Comparison of ENCODE assay signal across 13 cellular contexts in genomic region chr4:110808371-110808878, GRCh38.
DNase-seq lines count a peak whose midpoint lies in the region; ATAC-seq and TF ChIP-seq lines count a peak whose summit lies in the region.
"Had no signal": no experiment of that assay in that cellular context is flagged by ENCODE, and none has a peak within 500 bp of the region (broad histone marks: within the 10 kb centered on the region; RNA-seq: fewer than 3 reads in every experiment).

No MANE protein-coding gene starts in this region.

- H3K4me3 Mint-ChIP-seq in activated CD4-positive, alpha-beta T cell treated with anti-CD3 and anti-CD28 coated beads, Interleukin-2, amount 10 ng/mL, durations not matched to agents 24 days and 14 days: no peak overlapping the region
- H3K4me3 Mint-ChIP-seq: activated naive CD4-positive, alpha-beta T cell treated with anti-CD3 and anti-CD28 coated beads for 36 hours had no signal

- H4K8ac ChIP-seq in mesendoderm (ENCODE audit: low read depth, low read length): no peak overlapping the region

- no peaks in the 10 kb centered on the region for H3K9me2 ChIP-seq in HCT116 (ENCODE audit: insufficient read depth)

- H2BK15ac ChIP-seq in mesendoderm (replicated peaks; ENCODE audit: low read depth): no peak overlapping the region

- H3K27ac Mint-ChIP-seq in activated CD4-positive, alpha-beta T cell treated with anti-CD3 and anti-CD28 coated beads, Interleukin-2, amount 10 ng/mL, durations not matched to agents 24 days and 14 days: no peak overlapping the region
- H3K27ac Mint-ChIP-seq: activated naive CD4-positive, alpha-beta T cell treated with anti-CD3 and anti-CD28 coated beads for 36 hours had no signal

- no TSS peak for BruUV-seq in HCT116 (replicated peaks; lab: Mats Ljungman, UMichigan)

- RAD21 ChIA-PET in HCT116 (lab: Charles Lee; ENCODE audit: low non-redundant PET in 1 of 2, low total read pairs in 2 of 2, uncharacterized antibody in 2 of 2, unreplicated experiment in 2 of 2): no interaction called here

- H3K4me2 ChIP-seq in HCT116 (ENCODE audit: low read length): no peak overlapping the region
- no peak overlapping the region for H3K4me2 ChIP-seq in mesendoderm (ENCODE audit: low read length)

- no peaks in the 10 kb centered on the region for H3K79me1 ChIP-seq in mesendoderm (ENCODE audit: low read length)

- no peaks in the 10 kb centered on the region for H3K27me3 ChIP-seq in HCT116 (ENCODE audit: insufficient read depth, low read length)
- H3K27me3 ChIP-seq in mesendoderm (ENCODE audit: insufficient read depth, low read length, poor library complexity): no peaks in the 10 kb centered on the region
- H3K27me3 ChIP-seq: neutrophil had no signal

- no peak overlapping the region for H3K4ac ChIP-seq in mesendoderm (ENCODE audit: low read depth, low read length)

- no peak for DNase-seq in HCT116 (ENCODE audit: low read depth, low spot score)
- peak; percentile 28 for DNase-seq in HK-2 (ENCODE audit: unreplicated experiment)
- DNase-seq in fibroblast of mammary gland (ENCODE audit: low read depth): peak; percentile 40
- no peak for DNase-seq in activated CD4-positive, alpha-beta T cell treated with anti-CD3 and anti-CD28 coated beads, Interleukin-2, amount 10 ng/mL, durations not matched to agents 24 days and 14 days
- DNase-seq in NCI-H345 (lab: John Stamatoyannopoulos, UW): no peak
- DNase-seq in mesendoderm: no peak
- DNase-seq in effector CD4-positive, alpha-beta T cell: no peak
- DNase-seq: activated CD4-positive, alpha-beta T cell treated with anti-CD3 and anti-CD28 coated beads for 48 hours; activated naive CD4-positive, alpha-beta T cell treated with anti-CD3 and anti-CD28 coated beads for 36 hours; stimulated activated CD4-positive, alpha-beta T cell treated with anti-CD3 and anti-CD28 coated beads, Interleukin-2, amount 100 ng/mL, for 48 hours had no signal

- peaks cover 0 to 3% of the 10 kb centered on the region in 2 experiments; a peak in 1 of 4 replicates for H3K4me1 ChIP-seq in HCT116 (ENCODE audit: control insufficient read depth in 1 of 2, insufficient read depth in 2 of 2, low read length in 2 of 2)
- H3K4me1 ChIP-seq in mesendoderm (ENCODE audit: control insufficient read depth, low read depth, low read length): no peaks in the 10 kb centered on the region

- no peaks in the 10 kb centered on the region for H3K36me3 Mint-ChIP-seq in activated CD4-positive, alpha-beta T cell treated with anti-CD3 and anti-CD28 coated beads, Interleukin-2, amount 10 ng/mL, durations not matched to agents 24 days and 14 days (ENCODE audit: low read depth)

- WGBS in mesendoderm (ENCODE audit: extremely low coverage, insufficient coverage, low lambda C conversion rate): no CpG with 5 or more reads among the region's 6 CpGs

- TF ChIP-seq CTCF in HCT116 (IDR thresholded peaks at IDR 0.05 in 2 of 3, conservative IDR thresholded peaks at IDR 0.05 in 1 of 3; ENCODE audit: borderline replicate concordance in 1 of 3, insufficient read depth in 1 of 3, low read depth in 2 of 3, low read length in 2 of 3): no peak
- TF ChIP-seq CTCF in fibroblast of mammary gland (conservative IDR thresholded peaks at IDR 0.05; ENCODE audit: control insufficient read depth, insufficient read depth, low read depth, low read length): no peak

- intact Hi-C loops in HCT116 (cut with micrococcal nuclease): no loop called here
- intact Hi-C loops in activated CD4-positive, alpha-beta T cell treated with anti-CD3 and anti-CD28 coated beads, Interleukin-2, amount 10 ng/mL, durations not matched to agents 24 days and 14 days (cut with micrococcal nuclease): no loop called here

- no peak overlapping the region for H3K4me3 ChIP-seq in HCT116 (replicated peaks in 1 of 2; ENCODE audit: low read depth in 1 of 2, low read length in 2 of 2)
- H3K4me3 ChIP-seq in fibroblast of mammary gland (ENCODE audit: control insufficient read depth, low read depth, low read length): no peak overlapping the region
- H3K4me3 ChIP-seq in mesendoderm (ENCODE audit: low read length): no peak overlapping the region
- H3K4me3 ChIP-seq: SK-N-MC had no signal

- no peak overlapping the region for H2BK120ac ChIP-seq in mesendoderm (ENCODE audit: low read depth, low read length)

- H2AFZ ChIP-seq in HCT116 (ENCODE audit: low read depth, low read length, poor library complexity, severe bottlenecking): peak overlapping the region; percentile 35

- H3K9me3 ChIP-seq in HCT116 (ENCODE audit: control insufficient read depth in 1 of 2, insufficient read depth in 1 of 2, low read depth in 1 of 2, low read length in 2 of 2): peaks cover 0 to 4% of the 10 kb centered on the region in 2 experiments; a peak in 1 of 4 replicates
- H3K9me3 ChIP-seq: neutrophil had no signal

- no peak overlapping the region for H4K5ac ChIP-seq in mesendoderm (ENCODE audit: low read length)

- H3K23ac ChIP-seq in mesendoderm (ENCODE audit: low read length): no peak overlapping the region

- H3K4me1 Mint-ChIP-seq in activated CD4-positive, alpha-beta T cell treated with anti-CD3 and anti-CD28 coated beads, Interleukin-2, amount 10 ng/mL, durations not matched to agents 24 days and 14 days: no peaks in the 10 kb centered on the region

- CTCF ChIA-PET in HCT116 (lab: Charles Lee): no interaction called here

- no peaks in the 10 kb centered on the region for H3K79me2 ChIP-seq in HCT116 (ENCODE audit: insufficient read depth, low read length)
- H3K79me2 ChIP-seq in mesendoderm (ENCODE audit: control insufficient read depth, insufficient read depth, low read length): no peaks in the 10 kb centered on the region

- no peak overlapping the region for H2AK5ac ChIP-seq in mesendoderm (ENCODE audit: low read length)

- H4K20me1 ChIP-seq in HCT116 (ENCODE audit: insufficient read depth): no peaks in the 10 kb centered on the region

- TF ChIP-seq POLR2A in HCT116 (IDR thresholded peaks at IDR 0.05; ENCODE audit: borderline replicate concordance, extremely low read depth, insufficient read depth, insufficient read length): no peak

- ATAC-seq in GM18511 (IDR thresholded peaks at IDR 0.05; ENCODE audit: unreplicated experiment) (peak; percentile 93), HCT116 (no peak)

- no peak for TF ChIP-seq RAD21 in HCT116 (IDR thresholded peaks at IDR 0.05; ENCODE audit: low read depth)

- POLR2A ChIA-PET in HCT116 (lab: Charles Lee): no interaction called here

- no peak overlapping the region for H2BK5ac ChIP-seq in mesendoderm (ENCODE audit: low read length)

- H3K27ac ChIP-seq in HCT116 (ENCODE audit: low read depth, low read length) (no peak overlapping the region), mesendoderm (ENCODE audit: low read depth, low read length) (no peak overlapping the region)
- H3K27ac ChIP-seq: neutrophil, SK-N-MC had no signal

- H3K18ac ChIP-seq in mesendoderm (ENCODE audit: low read length): no peak overlapping the region

- no peaks in the 10 kb centered on the region for H3K36me3 ChIP-seq in HCT116 (ENCODE audit: control insufficient read depth in 1 of 2, insufficient read depth in 2 of 2, low read length in 2 of 2)
- no peaks in the 10 kb centered on the region for H3K36me3 ChIP-seq in mesendoderm (ENCODE audit: control insufficient read depth, insufficient read depth, low read length)
- H3K36me3 ChIP-seq: neutrophil had no signal

- H3K27me3 Mint-ChIP-seq in activated CD4-positive, alpha-beta T cell treated with anti-CD3 and anti-CD28 coated beads, Interleukin-2, amount 10 ng/mL, durations not matched to agents 24 days and 14 days: no peaks in the 10 kb centered on the region

- no peak overlapping the region for H3K56ac ChIP-seq in mesendoderm (ENCODE audit: low read length)

- H3K9me3 Mint-ChIP-seq in activated CD4-positive, alpha-beta T cell treated with anti-CD3 and anti-CD28 coated beads, Interleukin-2, amount 10 ng/mL, durations not matched to agents 24 days and 14 days: no peaks in the 10 kb centered on the region
- H3K9me3 Mint-ChIP-seq: activated naive CD4-positive, alpha-beta T cell treated with anti-CD3 and anti-CD28 coated beads for 36 hours had no signal

- H3K9ac ChIP-seq in HCT116 (ENCODE audit: low read length) (no peak overlapping the region), mesendoderm (ENCODE audit: low read length) (no peak overlapping the region)

TF ChIP-seq in HCT116, 20 proteins besides CTCF, POLR2A, EP300 and RAD21:
- no peak for TF ChIP-seq ELF1 (IDR thresholded peaks at IDR 0.05; ENCODE audit: borderline replicate concordance, low read depth)

Comparison
In these comparisons a context has a peak if more than half of its experiments do, and no peak if none do; other contexts are left out.
1. DNase-seq: peak in HK-2 (single experiment) and fibroblast of mammary gland (single experiment); none in HCT116 (single experiment), activated CD4-positive, alpha-beta T cell treated with anti-CD3 and anti-CD28 coated beads, Interleukin-2, amount 10 ng/mL, durations not matched to agents 24 days and 14 days (single experiment), NCI-H345 (single experiment), mesendoderm (single experiment) and effector CD4-positive, alpha-beta T cell (single experiment).